9 cellular contexts compared by ENCODE assay signal in genomic region chr12:49121047-49121696, GRCh38. TPM values are rescaled to one million over a fixed set of nuclear protein-coding genes. Genes with fewer than 3 reads are reported as not detected.
DNase-seq lines count a peak whose midpoint lies in the region; ATAC-seq, FAIRE-seq and TF ChIP-seq lines count a peak whose summit lies in the region.
"Had no signal": no experiment of that assay in that cellular context is flagged by ENCODE, and none has a peak within 500 bp of the region (broad histone marks: within the 10 kb centered on the region; RNA-seq: fewer than 3 reads in every experiment).

No MANE protein-coding gene starts in this region.

- H3K27ac Mint-ChIP-seq in T-cell: no peak overlapping the region
- H3K27ac Mint-ChIP-seq: activated naive CD8-positive, alpha-beta T cell had no signal

- TF ChIP-seq RAD21 in A549 (conservative IDR thresholded peaks at IDR 0.05 in 1 of 2, IDR thresholded peaks at IDR 0.05 in 1 of 2): peak; percentile 77 to 87

- TF ChIP-seq CTCF in A549 (IDR thresholded peaks at IDR 0.05): peak; percentile 75
- peak; percentile 66 for TF ChIP-seq CTCF in RWPE1 (conservative IDR thresholded peaks at IDR 0.05; ENCODE audit: low read depth)
- TF ChIP-seq CTCF in fibroblast of lung (conservative IDR thresholded peaks at IDR 0.05 in 1 of 2, IDR thresholded peaks at IDR 0.05 in 1 of 2; ENCODE audit: low read depth in 1 of 2, low read length in 2 of 2): peak; percentile 72 to 81

- peak; percentile 84 to 94 for ATAC-seq in A549
- no peak for ATAC-seq in GM18909 (IDR thresholded peaks at IDR 0.05; ENCODE audit: poor library complexity, unreplicated experiment)
- no peak for ATAC-seq in HG03097 (IDR thresholded peaks at IDR 0.05; ENCODE audit: low FRiP score, unreplicated experiment)
- no peak for ATAC-seq in T-cell (replicated peaks in 1 of 4)

- CTCF ChIA-PET in A549 (lab: Yijun Ruan, JAX): interaction anchor here (0.6 to 9.8 kb wide), 22 partner anchors 9 to 231 kb away, joined by 3 to 161 read pairs (median 9); partner anchors contain the start of genes DDN, DHH, LMBR1L and RHEBL1
- CTCF ChIA-PET in RWPE1 (lab: Yijun Ruan, JAX): interaction anchor here (0.6 to 2.0 kb wide), 12 partner anchors 9 to 493 kb away, joined by 3 to 19 read pairs (median 3); partner anchors contain the start of gene TUBA1B
- CTCF ChIA-PET in T-cell (lab: Charles Lee): no interaction called here

- H3K4me2 ChIP-seq in A549: peak overlapping the region; percentile 28; the same call in 1 of the 3 replicates
- H3K4me2 ChIP-seq in fibroblast of lung (ENCODE audit: extremely low read depth, insufficient read depth, low read length): no peak overlapping the region

- H3K4me3 Mint-ChIP-seq in T-cell: no peak overlapping the region
- H3K4me3 Mint-ChIP-seq: activated naive CD8-positive, alpha-beta T cell had no signal

- FAIRE-seq in A549 (lab: Jason Lieb, UNC): no peak
- FAIRE-seq in H54 (lab: Jason Lieb, UNC): peak; percentile 94

- DNase-seq in A549 (ENCODE audit: low read depth in 1 of 2, low spot score in 1 of 2): peak; percentile 86 to 91
- no peak for DNase-seq in H54 (ENCODE audit: insufficient read length, low spot score)
- DNase-seq in RWPE1 (ENCODE audit: low spot score): peak; percentile 62
- peak; percentile 50 to 78 for DNase-seq in fibroblast of lung (ENCODE audit: low read depth in 2 of 2)
- DNase-seq in nucleus accumbens (lab: John Stamatoyannopoulos, UW): peak in 33 of 56 donors; percentile 5 to 69 (median 21)
- no peak for DNase-seq in T-cell

- no peaks in the 10 kb centered on the region for H3K27me3 Mint-ChIP-seq in T-cell
- H3K27me3 Mint-ChIP-seq: activated naive CD8-positive, alpha-beta T cell had no signal

- no peaks in the 10 kb centered on the region for H3K9me3 Mint-ChIP-seq in T-cell

- WGBS in A549 (ENCODE audit: missing lambda C conversion rate): 15% methylated on average over 6 of the region's 6 CpGs

- H3K4me3 ChIP-seq in A549: no peak overlapping the region
- no peak overlapping the region for H3K4me3 ChIP-seq in fibroblast of lung (replicated peaks in 1 of 4; ENCODE audit: control extremely low read depth in 1 of 4, insufficient read depth in 1 of 4, low read depth in 3 of 4, low read length in 4 of 4)

- H3K36me3 ChIP-seq in fibroblast of lung (ENCODE audit: control insufficient read depth, insufficient read depth, low read length): no peaks in the 10 kb centered on the region

- no peaks in the 10 kb centered on the region for H4K20me1 ChIP-seq in fibroblast of lung (ENCODE audit: control insufficient read depth, extremely low read depth, insufficient read depth, low read length)

- peak overlapping the region in 1 of 2 experiments; percentile 42; a peak in 2 of 6 replicates for H3K27ac ChIP-seq in A549
- H3K27ac ChIP-seq in RWPE1: no peak overlapping the region
- H3K27ac ChIP-seq in fibroblast of lung (ENCODE audit: insufficient read depth, low read length): no peak overlapping the region

- H2AFZ ChIP-seq in fibroblast of lung (ENCODE audit: low read length): peak overlapping the region; percentile 69

- no peaks in the 10 kb centered on the region for H3K79me2 ChIP-seq in fibroblast of lung (ENCODE audit: control insufficient read depth, insufficient read depth, low read length)

- TF ChIP-seq POLR2A in A549 (IDR thresholded peaks at IDR 0.05; ENCODE audit: low read length): no peak
- no peak for TF ChIP-seq POLR2A in H54 (IDR thresholded peaks at IDR 0.05; ENCODE audit: low read depth, low read length)

- H3K4me1 Mint-ChIP-seq in T-cell: no peaks in the 10 kb centered on the region

- no peaks in the 10 kb centered on the region for H3K36me3 Mint-ChIP-seq in T-cell
- H3K36me3 Mint-ChIP-seq: activated naive CD8-positive, alpha-beta T cell had no signal

- no peaks in the 10 kb centered on the region for H3K4me1 ChIP-seq in A549
- H3K4me1 ChIP-seq in fibroblast of lung (ENCODE audit: control insufficient read depth, extremely low read depth, insufficient read depth, low read length): no peaks in the 10 kb centered on the region

- no peak overlapping the region for H3K9ac ChIP-seq in fibroblast of lung (ENCODE audit: insufficient read depth, low read length)

- H3K9me3 ChIP-seq in A549 (no peaks in the 10 kb centered on the region), fibroblast of lung (ENCODE audit: control insufficient read depth, insufficient read depth, low read depth, low read length) (no peaks in the 10 kb centered on the region)

- H3K27me3 ChIP-seq in fibroblast of lung (ENCODE audit: control insufficient read depth, insufficient read depth, low read length): no peaks in the 10 kb centered on the region

- no peak for TF ChIP-seq EP300 in A549 (IDR thresholded peaks at IDR 0.05)

- POLR2A ChIA-PET in A549 (lab: Yijun Ruan, JAX): interaction anchor here (0.6 to 1.0 kb wide), 5 partner anchors 9 to 68 kb away, joined by 3 to 22 read pairs (median 3); partner anchors contain the start of genes LMBR1L, TUBA1A and TUBA1B
- POLR2A ChIA-PET in RWPE1 (lab: Yijun Ruan, JAX; ENCODE audit: low non-redundant PET): no interaction called here
- POLR2A ChIA-PET in T-cell (lab: Charles Lee): no interaction called here

TF ChIP-seq in A549, 52 proteins besides CTCF, POLR2A, EP300 and RAD21:
- TF ChIP-seq FOSB (CRISPR knock-in tag; IDR thresholded peaks at IDR 0.05) (peak; percentile 57; the same call in 1 of the 2 replicates), SMC3 (IDR thresholded peaks at IDR 0.05) (peak; percentile 71)
- TF ChIP-seq, protein P1, sequence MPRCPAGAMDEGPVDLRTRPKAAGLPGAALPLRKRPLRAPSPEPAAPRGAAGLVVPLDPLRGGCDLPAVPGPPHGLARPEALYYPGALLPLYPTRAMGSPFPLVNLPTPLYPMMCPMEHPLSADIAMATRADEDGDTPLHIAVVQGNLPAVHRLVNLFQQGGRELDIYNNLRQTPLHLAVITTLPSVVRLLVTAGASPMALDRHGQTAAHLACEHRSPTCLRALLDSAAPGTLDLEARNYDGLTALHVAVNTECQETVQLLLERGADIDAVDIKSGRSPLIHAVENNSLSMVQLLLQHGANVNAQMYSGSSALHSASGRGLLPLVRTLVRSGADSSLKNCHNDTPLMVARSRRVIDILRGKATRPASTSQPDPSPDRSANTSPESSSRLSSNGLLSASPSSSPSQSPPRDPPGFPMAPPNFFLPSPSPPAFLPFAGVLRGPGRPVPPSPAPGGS (IDR thresholded peaks at IDR 0.05): no peak

RNA-seq across cellular contexts. Expression of gene TUBA1B, which starts 10.0 kb away (rescaled TPM):
- polyA plus RNA-seq in A549 (2011; rRNA removed) (2,708 and 2,745 TPM in 2 replicates), A549 (2017; fragmentation: RNase III; extraction: RNeasy Plus Mini Kit Qiagen cat#74134 plus additional on column Dnase treatment) (2,367 to 2,820 TPM (median 2,590 TPM) in 3 replicates), fibroblast of lung (3,083 and 6,675 TPM in 2 replicates)
- polyA plus RNA-seq in A549 (2012; cell fraction: cytosol; rRNA removed): 5,875 and 6,626 TPM in 2 replicates
- 4,024 and 4,599 TPM in 2 replicates for polyA plus RNA-seq in A549 (2012; cell fraction: nucleus; rRNA removed)
- 2,915 and 3,348 TPM in 2 replicates for polyA minus RNA-seq in A549 (2011; rRNA and poly(A)+ RNA removed)
- total RNA-seq in fibroblast of lung (656 and 1,258 TPM in 2 replicates), T-cell (100 to 1,000 TPM; 167 to 232 (median 205) TPM)
- 1,678 and 3,646 TPM in 2 replicates for polyA plus RNA-seq in fibroblast of lung (2012)
- polyA minus RNA-seq in fibroblast of lung (ENCODE audit: low replicate concordance): 4,720 and 8,882 TPM in 2 replicates

RNA-seq across cellular contexts. Expression of gene LMBR1L, which starts 10.5 kb away (rescaled TPM):
- polyA plus RNA-seq in A549 (2011; rRNA removed): 25.1 and 35.7 TPM in 2 replicates
- polyA plus RNA-seq in A549 (2012; cell fraction: cytosol; rRNA removed): 22.0 and 24.7 TPM in 2 replicates
- 64.9 and 69.6 TPM in 2 replicates for polyA plus RNA-seq in A549 (2012; cell fraction: nucleus; rRNA removed)
- polyA plus RNA-seq in A549 (2017; fragmentation: RNase III; extraction: RNeasy Plus Mini Kit Qiagen cat#74134 plus additional on column Dnase treatment): 12.9 to 20.0 TPM (median 16.7 TPM) in 3 replicates
- polyA minus RNA-seq in A549 (2011; rRNA and poly(A)+ RNA removed): 51.5 and 62.8 TPM in 2 replicates
- 53.2 and 54.2 TPM in 2 replicates for total RNA-seq in fibroblast of lung
- 28.0 and 30.9 TPM in 2 replicates for polyA plus RNA-seq in fibroblast of lung
- polyA plus RNA-seq in fibroblast of lung (2012): 28.2 and 29.8 TPM in 2 replicates
- polyA minus RNA-seq in fibroblast of lung (ENCODE audit: low replicate concordance): 45.6 and 115 TPM in 2 replicates
- 100 to 1,000 TPM; 159 to 302 (median 224) TPM for total RNA-seq in T-cell

RNA-seq across cellular contexts. Expression of gene DHH, which starts 26.6 kb away (rescaled TPM):
- polyA plus RNA-seq in A549 (2011; rRNA removed): not detected in 2 replicates
- 0.03 TPM in 1 of 2 replicates, not detected in the other for polyA plus RNA-seq in A549 (2012; cell fraction: cytosol; rRNA removed)
- polyA plus RNA-seq in A549 (2012; cell fraction: nucleus; rRNA removed): 0.06 and 0.12 TPM in 2 replicates
- polyA plus RNA-seq in A549 (2017; fragmentation: RNase III; extraction: RNeasy Plus Mini Kit Qiagen cat#74134 plus additional on column Dnase treatment): not detected in 3 replicates
- not detected in 2 replicates for polyA minus RNA-seq in A549 (2011; rRNA and poly(A)+ RNA removed)
- total RNA-seq in fibroblast of lung: under 0.01 TPM in 2 replicates
- 0.01 TPM in 2 replicates for polyA plus RNA-seq in fibroblast of lung
- not detected in 2 replicates for polyA plus RNA-seq in fibroblast of lung (2012)
- polyA minus RNA-seq in fibroblast of lung (ENCODE audit: low replicate concordance): not detected in 2 replicates
- under 1 TPM; 0.12 to 0.45 (median 0.38) TPM for total RNA-seq in T-cell

RNA-seq across cellular contexts. Expression of gene RHEBL1, which starts 51.4 kb away (rescaled TPM):
- polyA plus RNA-seq in A549 (2011; rRNA removed) (4.0 TPM in 2 replicates), A549 (2017; fragmentation: RNase III; extraction: RNeasy Plus Mini Kit Qiagen cat#74134 plus additional on column Dnase treatment) (1.8 to 2.4 TPM (median 2.1 TPM) in 3 replicates), fibroblast of lung (0.28 and 0.41 TPM in 2 replicates)
- 3.6 and 4.9 TPM in 2 replicates for polyA plus RNA-seq in A549 (2012; cell fraction: cytosol; rRNA removed)
- polyA plus RNA-seq in A549 (2012; cell fraction: nucleus; rRNA removed): 3.9 TPM in 2 replicates
- 3.8 and 4.9 TPM in 2 replicates for polyA minus RNA-seq in A549 (2011; rRNA and poly(A)+ RNA removed)
- total RNA-seq in fibroblast of lung (0.33 and 0.51 TPM in 2 replicates), T-cell (1 to 10 TPM; 2.3 to 5.3 (median 2.5) TPM)
- polyA plus RNA-seq in fibroblast of lung (2012): 0.37 and 0.39 TPM in 2 replicates
- polyA minus RNA-seq in fibroblast of lung (ENCODE audit: low replicate concordance): not detected in 2 replicates

Comparison
In these comparisons a context has a peak if more than half of its experiments do, and no peak if none do; other contexts are left out.
1. ATAC-seq: peak in A549 (2 of 2); none in GM18909 (single experiment), HG03097 (single experiment) and T-cell (0 of 4).
2. DNase-seq: peak in A549 (2 of 2), RWPE1 (single experiment), fibroblast of lung (2 of 2) and nucleus accumbens (33 of 56); none in H54 (single experiment) and T-cell (0 of 34).
3. CTCF ChIA-PET loops: an anchor here in A549 (0.6 to 9.8 kb wide) and RWPE1 (0.6 to 2.0 kb wide); none called in T-cell.
4. Peak in every context shown above with its lines, with median percentiles within 50 percentile points of each other: CTCF ChIP-seq.